ENCODE assay signal across 8 cellular contexts in genomic region chr3:181712505-181713299, GRCh38. TPM values are rescaled to one million over a fixed set of nuclear protein-coding genes. Genes with fewer than 3 reads are reported as not detected.
DNase-seq lines count a peak whose midpoint lies in the region; ATAC-seq and TF ChIP-seq lines count a peak whose summit lies in the region.

No MANE protein-coding gene starts in this region.

- H3K23ac ChIP-seq in trophoblast cell (ENCODE audit: low read length): peak overlapping the region; percentile 30

- no peak overlapping the region for H3K4ac ChIP-seq in trophoblast cell (ENCODE audit: low read depth, low read length)

- H3K27me3 Mint-ChIP-seq in endodermal cell (ENCODE audit: insufficient read depth): peaks cover 54% of the 10 kb centered on the region

- H3K14ac ChIP-seq in trophoblast cell (ENCODE audit: low read length): no peak overlapping the region

- H3K4me3 Mint-ChIP-seq in endodermal cell: no peak overlapping the region

- H3K9me3 Mint-ChIP-seq in endodermal cell: no peaks in the 10 kb centered on the region

- H2BK5ac ChIP-seq in trophoblast cell (ENCODE audit: low read depth, low read length, poor library complexity): no peak overlapping the region

- H3K4me1 Mint-ChIP-seq in endodermal cell: peaks cover 41% of the 10 kb centered on the region

- no peak overlapping the region for H2AK5ac ChIP-seq in trophoblast cell (ENCODE audit: low read length)

- H3K36me3 ChIP-seq in ES-I3 (ENCODE audit: insufficient read depth, low read length): peaks cover 3% of the 10 kb centered on the region; the same call in 1 of the 2 replicates
- no peaks in the 10 kb centered on the region for H3K36me3 ChIP-seq in endodermal cell (ENCODE audit: control insufficient read depth, insufficient read depth, low read length)
- no peaks in the 10 kb centered on the region for H3K36me3 ChIP-seq in trophoblast cell (ENCODE audit: control insufficient read depth in 1 of 2, insufficient read depth in 2 of 2, low read length in 2 of 2)

- H3K9me3 ChIP-seq in ES-I3 (ENCODE audit: control insufficient read depth, insufficient read depth, low read length) (no peaks in the 10 kb centered on the region), endodermal cell (ENCODE audit: control insufficient read depth, low read length) (no peaks in the 10 kb centered on the region), trophoblast cell (ENCODE audit: insufficient read depth, low read depth, low read length) (peaks cover 3% of the 10 kb centered on the region)

- no peak overlapping the region for H4K12ac ChIP-seq in trophoblast cell (ENCODE audit: low read depth, low read length)

- no peaks in the 10 kb centered on the region for H3K79me1 ChIP-seq in trophoblast cell (ENCODE audit: low read length)

- H2AFZ ChIP-seq in trophoblast cell (ENCODE audit: insufficient read depth, low read length, poor library complexity): no peak overlapping the region

- peak; percentile 23 to 70 for DNase-seq in NCI-H526 (lab: John Stamatoyannopoulos, UW)
- peak; percentile 83 for DNase-seq in endodermal cell
- peak; percentile 62 to 75 for DNase-seq in trophoblast cell
- DNase-seq in dedifferentiated amniotic fluid mesenchymal stem cell (ENCODE audit: extremely low spot score): no peak
- no peak for DNase-seq in AML-193 (lab: John Stamatoyannopoulos, UW)

- H3K4me2 ChIP-seq in trophoblast cell (ENCODE audit: low read length): peak overlapping the region; percentile 98

- no peak overlapping the region for H2BK12ac ChIP-seq in trophoblast cell (ENCODE audit: low read length)

- H3K9ac ChIP-seq in ES-I3 (ENCODE audit: low read depth, low read length) (peak overlapping the region; percentile 85), endodermal cell (ENCODE audit: extremely low read depth, low read length, poor library complexity, severe bottlenecking) (no peak overlapping the region), trophoblast cell (ENCODE audit: low read length) (no peak overlapping the region)

- peaks cover 92% of the 10 kb centered on the region for H3K27me3 ChIP-seq in endodermal cell (ENCODE audit: control insufficient read depth, insufficient read depth, low read length, poor library complexity, severe bottlenecking)
- peaks cover 23% of the 10 kb centered on the region for H3K27me3 ChIP-seq in trophoblast cell (ENCODE audit: insufficient read depth, low read length)

- peak overlapping the region; percentile 48 for H3K27ac Mint-ChIP-seq in endodermal cell

- WGBS in endodermal cell (ENCODE audit: insufficient coverage in 1 of 2, insufficient read length in 1 of 2), 2 experiments: 0% methylated on average over 36 to 70 of the region's 70 CpGs
- no CpG with 5 or more reads among the region's 70 CpGs for WGBS in trophoblast cell (ENCODE audit: extremely low coverage, insufficient coverage, insufficient read length)

- H3K36me3 Mint-ChIP-seq in endodermal cell (ENCODE audit: low read depth): peaks cover 3% of the 10 kb centered on the region

- no peak overlapping the region for H4K91ac ChIP-seq in trophoblast cell (ENCODE audit: low read depth, low read length)

- peak overlapping the region; percentile 91 for H3K27ac ChIP-seq in endodermal cell (ENCODE audit: low read depth, low read length)
- no peak overlapping the region for H3K27ac ChIP-seq in trophoblast cell (ENCODE audit: low read depth, low read length)

- H3K18ac ChIP-seq in trophoblast cell (ENCODE audit: low read length): no peak overlapping the region

- H3K4me1 ChIP-seq in ES-I3 (ENCODE audit: insufficient read depth, low read length) (peaks cover 18% of the 10 kb centered on the region), endodermal cell (ENCODE audit: control insufficient read depth, insufficient read depth, low read length) (peaks cover 21% of the 10 kb centered on the region), trophoblast cell (ENCODE audit: control insufficient read depth in 1 of 2, insufficient read depth in 2 of 2, low read length in 2 of 2) (peaks cover 12 to 16% of the 10 kb centered on the region in 2 experiments)

- no peak overlapping the region for H2BK120ac ChIP-seq in trophoblast cell (ENCODE audit: insufficient read depth, low read length, poor library complexity)

- H4K8ac ChIP-seq in trophoblast cell (ENCODE audit: low read depth, low read length): no peak overlapping the region

- TF ChIP-seq CTCF in endodermal cell (conservative IDR thresholded peaks at IDR 0.05): no peak

- peak overlapping the region; percentile 78 for H3K4me3 ChIP-seq in endodermal cell (ENCODE audit: low read length)
- H3K4me3 ChIP-seq in trophoblast cell (ENCODE audit: low read depth, low read length): peak overlapping the region; percentile 72

- ATAC-seq in HG03565 (IDR thresholded peaks at IDR 0.05; ENCODE audit: unreplicated experiment) (no peak), HG02970 (IDR thresholded peaks at IDR 0.05; ENCODE audit: low FRiP score, unreplicated experiment) (no peak)

- no peaks in the 10 kb centered on the region for H3K79me2 ChIP-seq in trophoblast cell (ENCODE audit: control insufficient read depth, insufficient read depth, low read length, poor library complexity)

RNA-seq across cellular contexts. Expression of gene SOX2, which starts 1.0 kb away (rescaled TPM):
- 10 to 100 TPM in 1 of 2 donors, 1 to 10 TPM in 1; 1.8 to 39.5 TPM for total RNA-seq in endodermal cell
- polyA plus RNA-seq in endodermal cell (2013, experiment 1 of 2): 240 TPM
- 203 TPM for polyA plus RNA-seq in endodermal cell (2013, experiment 2 of 2)
- polyA plus RNA-seq in trophoblast cell (2013): 0.25 and 0.30 TPM in 2 replicates

Comparison
In these comparisons a context has a peak if more than half of its experiments do, and no peak if none do; other contexts are left out.
1. DNase-seq: peak in NCI-H526 (2 of 2), endodermal cell (single experiment) and trophoblast cell (2 of 2); none in dedifferentiated amniotic fluid mesenchymal stem cell (single experiment) and AML-193 (0 of 2).